In the genomic region with DNA sequence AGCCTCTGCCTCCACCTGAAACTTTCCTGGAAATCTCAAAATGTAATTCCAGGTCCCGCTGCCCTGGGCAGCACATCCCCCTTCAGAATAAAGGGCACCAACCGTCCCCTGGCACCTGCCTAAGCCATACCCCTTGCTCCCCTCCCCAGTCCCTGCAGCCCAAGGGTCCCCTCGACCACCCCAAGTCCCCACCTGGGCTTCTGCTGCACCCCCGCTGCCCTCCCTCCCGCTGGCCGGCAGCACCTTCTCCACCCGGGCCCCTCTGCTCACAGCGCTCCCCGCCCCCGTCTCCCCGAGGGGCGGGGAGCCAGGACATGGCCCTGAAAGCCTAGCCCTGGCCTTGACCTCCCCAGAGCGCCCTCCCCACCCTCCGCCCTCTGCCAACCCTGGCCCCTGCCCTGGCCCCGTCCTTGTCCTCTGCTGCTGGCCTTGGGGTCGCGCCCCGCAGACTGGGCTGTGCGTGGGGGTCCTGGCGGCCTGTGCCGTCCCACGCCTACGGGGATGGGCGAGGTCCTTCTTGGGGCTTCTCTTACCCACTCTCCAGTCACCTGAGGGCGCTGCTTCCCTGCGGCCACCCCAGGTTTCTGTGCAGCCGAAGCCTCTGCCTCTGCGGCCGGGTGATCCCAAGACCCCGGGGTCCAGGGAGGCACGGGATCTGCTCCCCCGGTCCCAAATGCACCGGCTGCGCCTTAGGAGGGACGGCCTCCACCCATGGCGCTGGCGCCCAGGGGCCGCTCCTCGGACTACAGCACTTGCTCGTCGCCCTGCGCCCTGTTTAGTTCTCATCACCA, we compare ENCODE assay signal across 1 cellular context.
TF ChIP-seq lines count a peak whose summit lies in the region.

No MANE protein-coding gene starts in this region.

TF ChIP-seq in H1, 55 proteins besides CTCF, POLR2A, EP300 and RAD21:
- no peak for TF ChIP-seq CHD2 (IDR thresholded peaks at IDR 0.05; ENCODE audit: low read length)
- TF ChIP-seq RNF2 (IDR thresholded peaks at IDR 0.05; ENCODE audit: borderline replicate concordance, low read depth, low read length, missing control alignments, poor library complexity, severe bottlenecking): no peak
- TF ChIP-seq POU5F1 (IDR thresholded peaks at IDR 0.05; ENCODE audit: low read depth, low read length): no peak
- no peak for TF ChIP-seq ATF2 (IDR thresholded peaks at IDR 0.05; ENCODE audit: low read length)
